In the genomic region with DNA sequence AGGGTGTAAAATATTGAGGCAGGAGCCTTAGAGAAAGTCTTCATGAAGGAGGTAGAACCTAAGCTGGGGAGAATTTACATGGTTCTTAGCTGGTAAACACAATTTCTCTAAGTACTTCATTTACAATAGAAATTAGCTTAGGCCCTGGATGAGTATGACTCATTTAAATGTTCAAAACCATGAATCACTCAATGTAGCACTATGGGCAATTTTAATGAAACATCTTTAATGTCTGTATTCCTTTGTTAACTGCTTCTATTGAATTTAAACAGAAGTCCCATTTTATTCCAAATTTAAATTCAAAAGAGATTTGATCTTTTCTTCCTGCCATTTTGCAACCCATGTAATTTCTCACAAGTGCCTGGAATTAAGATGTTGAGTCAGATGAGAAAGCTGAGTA, we compare ENCODE assay signal across 26 cellular contexts.
DNase-seq lines count a peak whose midpoint lies in the region; ATAC-seq and TF ChIP-seq lines count a peak whose summit lies in the region.
"Had no signal": no experiment of that assay in that cellular context is flagged by ENCODE, and none has a peak within 500 bp of the region (broad histone marks: within the 10 kb centered on the region; RNA-seq: fewer than 3 reads in every experiment).

No MANE protein-coding gene starts in this region.

- DNase-seq in A673 (ENCODE audit: low spot score) (peak; percentile 21), LHCN-M2 (ENCODE audit: low read depth) (peak; percentile 49), astrocyte of the hippocampus (ENCODE audit: low read depth, low spot score) (peak; percentile 20), fibroblast of pulmonary artery (ENCODE audit: low read depth) (peak; percentile 15), CD1c-positive myeloid dendritic cell (ENCODE audit: extremely low spot score) (no peak), glutamatergic neuron (no peak), omental fat pad (ENCODE audit: low spot score) (no peak)
- DNase-seq: activated CD4-positive, alpha-beta T cell treated with anti-CD3 and anti-CD28 coated beads for 36 hours; activated naive CD4-positive, alpha-beta T cell treated with Interleukin-2 at 50 U/mL for 16 hours; activated T-cell treated with anti-CD3 and anti-CD28 coated beads, Interleukin-2, amount 50 U/mL, for 48 hours; Calu3; KBM-7; kidney; NCI-H187; NCI-H2227 treated with DMSO at 0.1 percent for 48 hours; NCI-H748 treated with DMSO at 0.1 percent for 48 hours; posterior cingulate gyrus; Right ventricle myocardium superior; stimulated activated CD4-positive, alpha-beta T cell treated with anti-CD3 and anti-CD28 coated beads, Interleukin-2, amount 100 ng/mL, for 24 hours; T-helper 1 cell had no signal

- POLR2A ChIA-PET in A673 (lab: Charles Lee; ENCODE audit: low non-redundant PET): no interaction called here

- H3K27me3 ChIP-seq in A673 (replicated peaks; ENCODE audit: insufficient read depth, low read depth, low read length, poor library complexity): peaks cover 3% of the 10 kb centered on the region
- H3K27me3 ChIP-seq: BLaER1, suprapubic skin had no signal

- CTCF ChIA-PET in A673 (lab: Charles Lee): interaction anchor here (0.6 kb wide), 1 partner anchor 526 kb away, joined by 3 read pairs; no protein-coding TSS in a partner anchor

- H3K4me3 ChIP-seq in A673 (ENCODE audit: low read depth, low read length, poor library complexity, severe bottlenecking): no peak overlapping the region
- H3K4me3 ChIP-seq in fibroblast of pulmonary artery (replicated peaks; ENCODE audit: low read depth, low read length): no peak overlapping the region
- H3K4me3 ChIP-seq: BLaER1, lung, suprapubic skin had no signal

- peaks cover 2% of the 10 kb centered on the region for H3K27me3 Mint-ChIP-seq in glutamatergic neuron (ENCODE audit: unreplicated experiment)

- no peak overlapping the region for H3K27ac ChIP-seq in A673 (ENCODE audit: low read depth, low read length, poor library complexity, severe bottlenecking)
- H3K27ac ChIP-seq: BLaER1, suprapubic skin had no signal

- H3K4me1 ChIP-seq in A673 (ENCODE audit: insufficient read depth, low read length, poor library complexity, severe bottlenecking): no peaks in the 10 kb centered on the region
- H3K4me1 ChIP-seq: BLaER1 had no signal

- TF ChIP-seq CTCF in A673 (conservative IDR thresholded peaks at IDR 0.05; ENCODE audit: low read depth, low read length) (no peak), fibroblast of pulmonary artery (IDR thresholded peaks at IDR 0.05; ENCODE audit: low read length, missing control alignments) (no peak), glutamatergic neuron (IDR thresholded peaks at IDR 0.05; ENCODE audit: partially characterized antibody, unreplicated experiment) (no peak), omental fat pad (IDR thresholded peaks at IDR 0.05) (no peak)

- no TSS peak for BruUV-seq in A673 (replicated peaks; lab: Mats Ljungman, UMichigan)

- peaks cover 3% of the 10 kb centered on the region for H3K9me3 Mint-ChIP-seq in glutamatergic neuron (ENCODE audit: unreplicated experiment)

- no peak overlapping the region for H3K27ac Mint-ChIP-seq in glutamatergic neuron (ENCODE audit: unreplicated experiment)
- H3K27ac Mint-ChIP-seq: activated CD4-positive, alpha-beta T cell treated with anti-CD3 and anti-CD28 coated beads for 36 hours; stimulated activated effector memory CD8-positive, alpha-beta T cell treated with anti-CD3 and anti-CD28 coated beads, Interleukin-12 subunit alpha, Interleukin-12 subunit beta, amount 100 ng/mL, for 72 hours had no signal

- intact Hi-C loops in A673 (cut with micrococcal nuclease; ENCODE audit: unreplicated experiment): loop anchor here (10.0 kb wide), 2 partner anchors 275 to 1095 kb away; no protein-coding TSS in a partner anchor

- no peaks in the 10 kb centered on the region for H3K9me3 ChIP-seq in A673 (ENCODE audit: low read depth, low read length, poor library complexity, severe bottlenecking)
- H3K9me3 ChIP-seq: suprapubic skin had no signal

- no peak for ATAC-seq in omental fat pad (ENCODE audit: low FRiP score)
- ATAC-seq in HG02973 (IDR thresholded peaks at IDR 0.05; ENCODE audit: unreplicated experiment): no peak
- ATAC-seq: activated CD4-positive, alpha-beta T cell treated with anti-CD3 and anti-CD28 coated beads for 36 hours; stimulated activated effector memory CD8-positive, alpha-beta T cell treated with anti-CD3 and anti-CD28 coated beads, Interleukin-12 subunit alpha, Interleukin-12 subunit beta, amount 100 ng/mL, for 72 hours had no signal

- H3K4me1 Mint-ChIP-seq in glutamatergic neuron (ENCODE audit: low read depth, unreplicated experiment): no peaks in the 10 kb centered on the region
- H3K4me1 Mint-ChIP-seq: activated CD4-positive, alpha-beta T cell treated with anti-CD3 and anti-CD28 coated beads for 36 hours; stimulated activated effector memory CD8-positive, alpha-beta T cell treated with anti-CD3 and anti-CD28 coated beads, Interleukin-12 subunit alpha, Interleukin-12 subunit beta, amount 100 ng/mL, for 72 hours had no signal

- H3K36me3 Mint-ChIP-seq in glutamatergic neuron (ENCODE audit: unreplicated experiment): peaks cover 12% of the 10 kb centered on the region
- H3K36me3 Mint-ChIP-seq: stimulated activated effector memory CD8-positive, alpha-beta T cell treated with anti-CD3 and anti-CD28 coated beads, Interleukin-12 subunit alpha, Interleukin-12 subunit beta, amount 100 ng/mL, for 72 hours had no signal

- no peaks in the 10 kb centered on the region for H3K36me3 ChIP-seq in A673 (ENCODE audit: insufficient read depth, low read length, poor library complexity, severe bottlenecking)
- H3K36me3 ChIP-seq: BLaER1, suprapubic skin had no signal

- H3K4me3 Mint-ChIP-seq in glutamatergic neuron (ENCODE audit: unreplicated experiment): no peak overlapping the region
- H3K4me3 Mint-ChIP-seq: activated CD4-positive, alpha-beta T cell treated with anti-CD3 and anti-CD28 coated beads for 36 hours; neural crest cell; stimulated activated effector memory CD8-positive, alpha-beta T cell treated with anti-CD3 and anti-CD28 coated beads, Interleukin-12 subunit alpha, Interleukin-12 subunit beta, amount 100 ng/mL, for 72 hours had no signal

Comparison
In these comparisons a context has a peak if more than half of its experiments do, and no peak if none do; other contexts are left out.
1. DNase-seq: peak in A673 (single experiment), LHCN-M2 (single experiment), astrocyte of the hippocampus (single experiment) and fibroblast of pulmonary artery (single experiment); none in CD1c-positive myeloid dendritic cell (single experiment), glutamatergic neuron (single experiment) and omental fat pad (single experiment).